Comparison of ENCODE assay signal across 1 cellular context in the genomic region with DNA sequence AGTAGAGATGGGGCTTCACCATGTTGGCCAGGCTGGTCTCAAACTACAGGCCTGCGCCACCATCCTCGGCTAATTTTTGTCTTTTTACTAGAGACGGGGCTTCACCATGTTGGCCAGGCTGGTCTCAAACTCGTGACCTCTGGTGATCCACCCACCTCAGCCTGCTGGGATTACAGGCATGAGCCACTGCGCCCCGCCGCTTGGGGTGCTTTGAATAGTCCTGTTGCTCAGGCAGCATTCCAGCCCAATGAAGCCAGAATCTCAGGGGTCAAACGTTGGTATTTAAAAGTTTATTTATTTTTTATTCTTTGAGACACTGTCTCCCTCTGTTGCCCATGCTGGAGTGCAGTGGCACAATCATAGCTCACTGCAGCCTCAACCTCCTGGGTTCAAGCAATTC.
TF ChIP-seq lines count a peak whose summit lies in the region.

No MANE protein-coding gene starts in this region.

TF ChIP-seq in IMR-90, 13 proteins besides CTCF, POLR2A, EP300 and RAD21:
- TF ChIP-seq NFE2L2 (IDR thresholded peaks at IDR 0.05; ENCODE audit: low read depth, low read length), result no peak
- no peak for TF ChIP-seq SMC3 (IDR thresholded peaks at IDR 0.05; ENCODE audit: low read depth, low read length)
- TF ChIP-seq MAZ (IDR thresholded peaks at IDR 0.05; ENCODE audit: borderline replicate concordance, low read depth, low read length), result no peak
- TF ChIP-seq MXI1 (IDR thresholded peaks at IDR 0.05; ENCODE audit: borderline replicate concordance, low read depth, low read length), result no peak
- no peak for TF ChIP-seq MAFK (IDR thresholded peaks at IDR 0.05; ENCODE audit: low read depth, low read length)
- TF ChIP-seq RCOR1 (IDR thresholded peaks at IDR 0.05; ENCODE audit: insufficient replicate concordance, low read length), result no peak
- TF ChIP-seq, protein P1, sequence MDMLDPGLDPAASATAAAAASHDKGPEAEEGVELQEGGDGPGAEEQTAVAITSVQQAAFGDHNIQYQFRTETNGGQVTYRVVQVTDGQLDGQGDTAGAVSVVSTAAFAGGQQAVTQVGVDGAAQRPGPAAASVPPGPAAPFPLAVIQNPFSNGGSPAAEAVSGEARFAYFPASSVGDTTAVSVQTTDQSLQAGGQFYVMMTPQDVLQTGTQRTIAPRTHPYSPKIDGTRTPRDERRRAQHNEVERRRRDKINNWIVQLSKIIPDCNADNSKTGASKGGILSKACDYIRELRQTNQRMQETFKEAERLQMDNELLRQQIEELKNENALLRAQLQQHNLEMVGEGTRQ (IDR thresholded peaks at IDR 0.05; ENCODE audit: low read depth, low read length), result no peak
- TF ChIP-seq FOS (IDR thresholded peaks at IDR 0.05; ENCODE audit: low read depth, low read length), result no peak
- TF ChIP-seq CHD1 (IDR thresholded peaks at IDR 0.05; ENCODE audit: low read depth, low read length), result no peak
- TF ChIP-seq BHLHE40 (IDR thresholded peaks at IDR 0.05; ENCODE audit: low read depth, low read length), result no peak
- TF ChIP-seq CEBPB (IDR thresholded peaks at IDR 0.05; ENCODE audit: low read depth, low read length), result no peak
TF ChIP-seq in IMR-90: peak in this region for 0.
